ENCODE assay signal across 14 cellular contexts in the genomic region with DNA sequence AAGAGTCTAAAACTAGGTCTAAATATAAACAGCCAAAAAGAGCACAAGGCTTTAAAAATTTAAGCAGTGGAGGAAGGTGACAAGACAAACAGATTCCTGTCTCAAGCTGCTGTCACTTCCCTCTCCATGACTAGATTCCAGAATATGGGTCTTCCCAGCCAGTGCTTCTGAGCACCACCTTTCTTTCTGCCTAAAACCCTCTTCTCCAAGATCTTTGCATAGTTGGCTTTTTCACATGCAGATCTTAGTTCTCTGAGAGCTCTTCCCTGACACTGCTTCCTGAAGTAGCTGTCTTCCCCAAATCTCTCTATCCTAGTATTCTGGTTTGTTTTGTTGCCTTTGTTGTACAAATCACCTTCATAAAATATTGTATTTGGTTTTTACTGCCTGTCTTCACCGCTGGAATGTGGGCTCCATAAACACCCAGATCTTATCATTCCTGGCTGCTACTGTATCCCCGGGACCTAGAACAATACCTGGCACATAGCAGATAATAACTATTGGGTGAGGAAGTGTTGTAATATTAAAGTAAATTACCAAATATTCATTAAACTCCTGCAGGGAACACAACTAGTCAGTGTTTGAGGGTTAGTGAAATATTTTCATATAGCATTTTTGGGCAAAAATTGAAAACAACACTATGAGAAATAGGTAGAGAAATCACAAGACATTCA.
"Had no signal": no experiment of that assay in that cellular context is flagged by ENCODE, and none has a peak within 500 bp of the region (broad histone marks: within the 10 kb centered on the region; RNA-seq: fewer than 3 reads in every experiment).

No MANE protein-coding gene starts in this region.

- H3K9me3 Mint-ChIP-seq: activated T-helper 2 cell treated with anti-CD3 and anti-CD28 coated beads, Interferon-gamma antibody, Interleukin-2, Interleukin-4, amounts not matched to agents 10 μg/mL and 5 μg/mL and 100 μg/mL, durations not matched to agents 14 hours and 24 hours and 36 hours; nephron; stimulated activated naive CD8-positive, alpha-beta T cell treated with anti-CD3 and anti-CD28 coated beads, Interleukin-15, amount 100 ng/mL, for 72 hours had no signal

- H3K36me3 Mint-ChIP-seq: activated naive CD4-positive, alpha-beta T cell treated with anti-CD3 and anti-CD28 coated beads, Interleukin-2, amount 10 ng/mL, durations not matched to agents 7 days and 5 days had no signal

- H3K4me1 Mint-ChIP-seq: activated naive CD4-positive, alpha-beta T cell treated with anti-CD3 and anti-CD28 coated beads, Interleukin-2, amount 10 ng/mL, durations not matched to agents 7 days and 5 days; nephron; stimulated activated naive CD8-positive, alpha-beta T cell treated with anti-CD3 and anti-CD28 coated beads, Interleukin-15, amount 100 ng/mL, for 72 hours had no signal

- H3K4me1 ChIP-seq: psoas muscle, sigmoid colon had no signal

- DNase-seq: activated naive CD4-positive, alpha-beta T cell treated with anti-CD3 and anti-CD28 coated beads, Interleukin-2, amount 10 ng/mL, durations not matched to agents 7 days and 5 days; central memory CD4-positive, alpha-beta T cell; cortex of kidney; effector CD8-positive, alpha-beta T cell; hypothalamus; mesenchymal stem cell; psoas muscle; sigmoid colon; stimulated activated CD4-positive, alpha-beta T cell treated with anti-CD3 and anti-CD28 coated beads, Interleukin-4, amount 100 ng/mL, for 24 hours; stimulated activated naive CD8-positive, alpha-beta T cell treated with anti-CD3 and anti-CD28 coated beads, Interleukin-15, amount 100 ng/mL, for 72 hours had no signal

- H3K9me3 ChIP-seq: psoas muscle, sigmoid colon had no signal

- H3K36me3 ChIP-seq: sigmoid colon had no signal

- H3K27me3 ChIP-seq: sigmoid colon had no signal

- H3K27ac ChIP-seq: epithelial cell of prostate, psoas muscle, sigmoid colon had no signal

- ATAC-seq: left lobe of liver; stimulated activated naive CD8-positive, alpha-beta T cell treated with anti-CD3 and anti-CD28 coated beads, Interleukin-15, amount 100 ng/mL, for 72 hours had no signal

- H3K4me3 ChIP-seq: psoas muscle, sigmoid colon had no signal

- H3K4me3 Mint-ChIP-seq: activated naive CD4-positive, alpha-beta T cell treated with anti-CD3 and anti-CD28 coated beads, Interleukin-2, amount 10 ng/mL, durations not matched to agents 7 days and 5 days; nephron; stimulated activated naive CD8-positive, alpha-beta T cell treated with anti-CD3 and anti-CD28 coated beads, Interleukin-15, amount 100 ng/mL, for 72 hours had no signal

- H3K27ac Mint-ChIP-seq: activated naive CD4-positive, alpha-beta T cell treated with anti-CD3 and anti-CD28 coated beads, Interleukin-2, amount 10 ng/mL, durations not matched to agents 7 days and 5 days; activated T-helper 2 cell treated with anti-CD3 and anti-CD28 coated beads, Interferon-gamma antibody, Interleukin-2, Interleukin-4, amounts not matched to agents 10 μg/mL and 5 μg/mL and 100 μg/mL, durations not matched to agents 14 hours and 24 hours and 36 hours; nephron; stimulated activated naive CD8-positive, alpha-beta T cell treated with anti-CD3 and anti-CD28 coated beads, Interleukin-15, amount 100 ng/mL, for 72 hours had no signal

- H3K27me3 Mint-ChIP-seq: activated naive CD4-positive, alpha-beta T cell treated with anti-CD3 and anti-CD28 coated beads, Interleukin-2, amount 10 ng/mL, durations not matched to agents 7 days and 5 days; stimulated activated naive CD8-positive, alpha-beta T cell treated with anti-CD3 and anti-CD28 coated beads, Interleukin-15, amount 100 ng/mL, for 72 hours had no signal
